18 cellular contexts compared by ENCODE assay signal in genomic region chr3:179105881-179106280, GRCh38.
"Had no signal": no experiment of that assay in that cellular context is flagged by ENCODE, and none has a peak within 500 bp of the region (broad histone marks: within the 10 kb centered on the region; RNA-seq: fewer than 3 reads in every experiment).

No MANE protein-coding gene starts in this region.

- H3K36me3 ChIP-seq: ascending aorta had no signal

- H3K27ac ChIP-seq: ascending aorta, body of pancreas, SK-N-MC had no signal

- H3K4me1 ChIP-seq: ascending aorta, body of pancreas had no signal

- ATAC-seq: activated naive CD8-positive, alpha-beta T cell treated with anti-CD3 and anti-CD28 coated beads, Interleukin-2, amount 50 U/mL, for 24 hours; body of pancreas had no signal

- H3K4me1 Mint-ChIP-seq: central memory CD8-positive, alpha-beta T cell had no signal

- H3K9me3 Mint-ChIP-seq: activated naive CD4-positive, alpha-beta T cell treated with anti-CD3 and anti-CD28 coated beads, Interleukin-2, amount 50 U/mL, for 24 hours; activated naive CD8-positive, alpha-beta T cell treated with anti-CD3 and anti-CD28 coated beads, Interleukin-2, amount 50 U/mL, for 24 hours; activated T-helper 2 cell treated with anti-CD3 and anti-CD28 coated beads, Interferon-gamma antibody, Interleukin-2, Interleukin-4, amounts not matched to agents 10 μg/mL and 5 μg/mL and 100 μg/mL, durations not matched to agents 14 hours and 24 hours and 36 hours; central memory CD8-positive, alpha-beta T cell had no signal

- H3K27me3 Mint-ChIP-seq: activated naive CD8-positive, alpha-beta T cell treated with anti-CD3 and anti-CD28 coated beads, Interleukin-2, amount 50 U/mL, for 24 hours had no signal

- H3K27ac Mint-ChIP-seq: activated naive CD4-positive, alpha-beta T cell treated with anti-CD3 and anti-CD28 coated beads, Interleukin-2, amount 50 U/mL, for 24 hours; activated naive CD8-positive, alpha-beta T cell treated with anti-CD3 and anti-CD28 coated beads, Interleukin-2, amount 50 U/mL, for 24 hours; activated T-helper 2 cell treated with anti-CD3 and anti-CD28 coated beads, Interferon-gamma antibody, Interleukin-2, Interleukin-4, amounts not matched to agents 10 μg/mL and 5 μg/mL and 100 μg/mL, durations not matched to agents 14 hours and 24 hours and 36 hours; T-cell had no signal

- H3K4me3 ChIP-seq: ascending aorta, body of pancreas, SK-N-MC had no signal

- H3K4me3 Mint-ChIP-seq: activated naive CD4-positive, alpha-beta T cell treated with anti-CD3 and anti-CD28 coated beads, Interleukin-2, amount 50 U/mL, for 24 hours; activated naive CD8-positive, alpha-beta T cell treated with anti-CD3 and anti-CD28 coated beads, Interleukin-2, amount 50 U/mL, for 24 hours; central memory CD8-positive, alpha-beta T cell; T-cell had no signal

- DNase-seq: activated CD4-positive, CD25-positive, alpha-beta regulatory T cell; activated naive CD8-positive, alpha-beta T cell treated with anti-CD3 and anti-CD28 coated beads, Interleukin-2, amount 50 U/mL, for 24 hours; activated T-cell treated with anti-CD3 and anti-CD28 coated beads for 4 hours; activated T-cell treated with anti-CD3 and anti-CD28 coated beads, Interleukin-2, amount 50 U/mL, for 48 hours; body of pancreas; Kasumi-1; KBM-7; NCI-H1048; NCI-H1930; NCI-H2171 treated with DMSO at 0.1 percent for 48 hours; NCI-H510A; T-cell; T1000 had no signal

- H3K27me3 ChIP-seq: ascending aorta, body of pancreas had no signal

- H3K36me3 Mint-ChIP-seq: activated naive CD4-positive, alpha-beta T cell treated with anti-CD3 and anti-CD28 coated beads, Interleukin-2, amount 50 U/mL, for 24 hours; T-cell had no signal

- H3K9me3 ChIP-seq: ascending aorta, body of pancreas had no signal
